ENCODE assay signal across 1 cellular context in genomic region chr7:44469461-44469860, GRCh38.
TF ChIP-seq lines count a peak whose summit lies in the region.

No MANE protein-coding gene starts in this region.

TF ChIP-seq in IMR-90, 13 proteins besides CTCF, POLR2A, EP300 and RAD21 (continued from another document):
- TF ChIP-seq USF2 (IDR thresholded peaks at IDR 0.05; ENCODE audit: low read depth, low read length) (no peak), MAZ (IDR thresholded peaks at IDR 0.05; ENCODE audit: borderline replicate concordance, low read depth, low read length) (no peak), MXI1 (IDR thresholded peaks at IDR 0.05; ENCODE audit: borderline replicate concordance, low read depth, low read length) (no peak), RCOR1 (IDR thresholded peaks at IDR 0.05; ENCODE audit: insufficient replicate concordance, low read length) (no peak), SMC3 (IDR thresholded peaks at IDR 0.05; ENCODE audit: low read depth, low read length) (no peak), CEBPB (IDR thresholded peaks at IDR 0.05; ENCODE audit: low read depth, low read length) (no peak), BHLHE40 (IDR thresholded peaks at IDR 0.05; ENCODE audit: low read depth, low read length) (no peak)
